ENCODE assay signal across 10 cellular contexts in genomic region chr2:74142340-74142739, GRCh38. TPM values are rescaled to one million over a fixed set of nuclear protein-coding genes. Genes with fewer than 3 reads are reported as not detected.
DNase-seq lines count a peak whose midpoint lies in the region; FAIRE-seq and TF ChIP-seq lines count a peak whose summit lies in the region.
"Had no signal": no experiment of that assay in that cellular context is flagged by ENCODE, and none has a peak within 500 bp of the region (broad histone marks: within the 10 kb centered on the region; RNA-seq: fewer than 3 reads in every experiment).

No MANE protein-coding gene starts in this region.

- TF ChIP-seq POLR2A in ovary (IDR thresholded peaks at IDR 0.05) = no peak

- no peak overlapping the region for H3K9ac ChIP-seq in kidney (ENCODE audit: low read length in 2 of 2)

- POLR2A ChIA-PET in HEK293T (lab: Yijun Ruan, JAX) = interaction anchor here (0.7 kb wide), 1 partner anchor 304 kb away, joined by 3 read pairs; no protein-coding TSS in a partner anchor

- no peaks in the 10 kb centered on the region for H3K27me3 ChIP-seq in ovary
- H3K27me3 ChIP-seq: stomach had no signal

- TF ChIP-seq CTCF in kidney (IDR thresholded peaks at IDR 0.05; ENCODE audit: borderline replicate concordance, extremely low read depth, insufficient read depth) = peak; percentile 6
- no peak for TF ChIP-seq CTCF in ovary (IDR thresholded peaks at IDR 0.05)

- no peak for TF ChIP-seq EP300 in ovary (IDR thresholded peaks at IDR 0.05)

- DNase-seq in DMS 273 treated with DMSO at 0.1 percent for 48 hours (lab: John Stamatoyannopoulos, UW) = peak; percentile 44
- DNase-seq in HEK293T (ENCODE audit: extremely low spot score) = peak; percentile 32
- peak; percentile 22 for DNase-seq in SW480 (ENCODE audit: low spot score)
- no peak for DNase-seq in kidney
- no peak for DNase-seq in ovary
- no peak for DNase-seq in A172 (ENCODE audit: low spot score)
- DNase-seq in pons (ENCODE audit: low spot score) = no peak
- DNase-seq: hippocampal formation, NCI-H1092, stomach had no signal

- intact Hi-C loops in kidney (cut with DNase I) (no loop called here), ovary (cut with DNase I) (loop anchor here in 1 of 4 donors (10.0 kb wide), 1 partner anchor 112 kb away; no protein-coding TSS in a partner anchor)

- H3K36me3 ChIP-seq in kidney (ENCODE audit: control insufficient read depth in 1 of 2, insufficient read depth in 2 of 2, low read length in 2 of 2) = peaks cover 2 to 4% of the 10 kb centered on the region in 2 donors
- H3K36me3 ChIP-seq in ovary = no peaks in the 10 kb centered on the region

- no peak overlapping the region for H3K27ac ChIP-seq in kidney (ENCODE audit: low read depth in 2 of 2, low read length in 2 of 2)
- no peak overlapping the region for H3K27ac ChIP-seq in ovary
- H3K27ac ChIP-seq: stomach had no signal

- WGBS in ovary, 3 donors = 74 to 81% (median 78%) methylated on average over 6 of the region's 6 CpGs

- no peak for FAIRE-seq in kidney (lab: Jason Lieb, UNC)

- H3K4me1 ChIP-seq in kidney (ENCODE audit: control insufficient read depth in 1 of 2, insufficient read depth in 1 of 2, low read depth in 1 of 2, low read length in 2 of 2) (peaks cover 8 to 14% of the 10 kb centered on the region in 2 donors), ovary (ENCODE audit: insufficient read depth) (peaks cover 7% of the 10 kb centered on the region)

- no peak overlapping the region for H3K4me3 ChIP-seq in kidney (ENCODE audit: low read length in 2 of 2)
- H3K4me3 ChIP-seq in ovary = no peak overlapping the region
- H3K4me3 ChIP-seq: stomach had no signal

- CTCF ChIA-PET in HEK293T (lab: Yijun Ruan, JAX) = interaction anchor here (0.6 to 0.8 kb wide), 2 partner anchors 249 to 318 kb away, joined by 3 to 5 read pairs; no protein-coding TSS in a partner anchor

- H3K9me3 ChIP-seq in kidney (ENCODE audit: control insufficient read depth in 1 of 2, low read length in 2 of 2) = no peaks in the 10 kb centered on the region
- no peaks in the 10 kb centered on the region for H3K9me3 ChIP-seq in ovary
- H3K9me3 ChIP-seq: stomach had no signal

TF ChIP-seq in HEK293T, 16 proteins besides CTCF, POLR2A, EP300 and RAD21:
- no peak for TF ChIP-seq LEF1 (IDR thresholded peaks at IDR 0.05; ENCODE audit: borderline replicate concordance)
- TF ChIP-seq L3MBTL2 (conservative IDR thresholded peaks at IDR 0.05) = 0 out of 2 replicates have a peak, but pooled peaks have one; percentile 14

RNA-seq across cellular contexts. Expression of gene BOLA3, which starts 5.4 kb away (rescaled TPM):
- 28.1 TPM for total RNA-seq in kidney
- polyA plus RNA-seq in kidney (ENCODE audit: insufficient read depth, low read depth, low replicate concordance) = 155 TPM
- total RNA-seq in ovary = 10 to 100 TPM in 6 of 7 donors, 1 to 10 TPM in 1; 8.2 to 30.1 (median 15.3) TPM
- 10 to 100 TPM; 20.9 to 34.4 TPM for polyA plus RNA-seq in ovary
- 135 and 238 TPM in 2 replicates for total RNA-seq in A172 (2014; rRNA removed; shearing (Covaris generic))

RNA-seq across cellular contexts. Expression of gene MOB1A, which starts 36.3 kb away (rescaled TPM):
- total RNA-seq in kidney (117 TPM), ovary (100 to 1,000 TPM in 3 of 7 donors, 10 to 100 TPM in 4; 63.9 to 122 (median 94.5) TPM)
- polyA plus RNA-seq in kidney (ENCODE audit: insufficient read depth, low read depth, low replicate concordance) (36.2 TPM), ovary (10 to 100 TPM; 31.6 to 53.6 TPM)
- 187 and 196 TPM in 2 replicates for total RNA-seq in A172 (2014; rRNA removed; shearing (Covaris generic))

RNA-seq across cellular contexts. Expression of gene MTHFD2, which starts 56.1 kb away (rescaled TPM):
- total RNA-seq in kidney (69.6 TPM), ovary (100 to 1,000 TPM in 1 of 7 donors, 10 to 100 TPM in 5, 1 to 10 TPM in 1; 6.5 to 229 (median 20.4) TPM)
- polyA plus RNA-seq in kidney (ENCODE audit: insufficient read depth, low read depth, low replicate concordance) (19.0 TPM), ovary (10 to 100 TPM; 23.4 to 60.4 TPM)
- 91.8 and 104 TPM in 2 replicates for total RNA-seq in A172 (2014; rRNA removed; shearing (Covaris generic))

Comparison
In these comparisons a context has a peak if more than half of its experiments do, and no peak if none do; other contexts are left out.
1. DNase-seq: peak in DMS 273 treated with DMSO at 0.1 percent for 48 hours (single experiment), HEK293T (single experiment) and SW480 (single experiment); none in kidney (single experiment), ovary (0 of 5), A172 (single experiment) and pons (single experiment).